Comparison of ENCODE assay signal across 9 cellular contexts in genomic region chr5:88785396-88786216, GRCh38.
DNase-seq lines count a peak whose midpoint lies in the region; ATAC-seq and TF ChIP-seq lines count a peak whose summit lies in the region.
"Had no signal": no experiment of that assay in that cellular context is flagged by ENCODE, and none has a peak within 500 bp of the region (broad histone marks: within the 10 kb centered on the region; RNA-seq: fewer than 3 reads in every experiment).

No MANE protein-coding gene starts in this region.

- no peaks in the 10 kb centered on the region for H3K36me3 Mint-ChIP-seq in activated T-cell treated with anti-CD3 and anti-CD28 coated beads, Interleukin-2, amount 50 U/mL, for 72 hours (ENCODE audit: insufficient read depth in 2 of 2)

- H3K27me3 ChIP-seq in HUES64 (ENCODE audit: insufficient read depth, low read length): no peaks in the 10 kb centered on the region

- intact Hi-C loops in left cardiac atrium (cut with DNase I): loop anchor here in 1 of 2 donors (5.0 to 10.0 kb wide), 2 partner anchors 42 to 99 kb away; partner anchors contain the start of gene MEF2C

- no peaks in the 10 kb centered on the region for H3K9me3 Mint-ChIP-seq in activated T-cell treated with anti-CD3 and anti-CD28 coated beads, Interleukin-2, amount 50 U/mL, for 72 hours

- H3K4me3 Mint-ChIP-seq in activated T-cell treated with anti-CD3 and anti-CD28 coated beads, Interleukin-2, amount 50 U/mL, for 72 hours: peak overlapping the region; percentile 47 to 71

- H3K4me3 ChIP-seq in HUES64 (ENCODE audit: low read length) (peak overlapping the region; percentile 16), retinal pigment epithelial cell (ENCODE audit: low read length) (peak overlapping the region; percentile 35)

- ATAC-seq in GM21619 (IDR thresholded peaks at IDR 0.05; ENCODE audit: unreplicated experiment): peak; percentile 60
- peak; percentile 86 for ATAC-seq in activated T-cell treated with anti-CD3 and anti-CD28 coated beads, Interleukin-2, amount 50 U/mL, for 72 hours (replicated peaks in 1 of 2)
- ATAC-seq in left cardiac atrium: peak; percentile 93 to 96

- H3K4me1 Mint-ChIP-seq in activated T-cell treated with anti-CD3 and anti-CD28 coated beads, Interleukin-2, amount 50 U/mL, for 72 hours (ENCODE audit: low read depth): peaks cover 18% of the 10 kb centered on the region

- peaks cover 33% of the 10 kb centered on the region for H3K4me1 ChIP-seq in HUES64 (ENCODE audit: insufficient read depth, low read length)

- H3K27me3 Mint-ChIP-seq in activated T-cell treated with anti-CD3 and anti-CD28 coated beads, Interleukin-2, amount 50 U/mL, for 72 hours (ENCODE audit: low read depth): peaks cover 20% of the 10 kb centered on the region

- H3K9me3 ChIP-seq in HUES64 (ENCODE audit: insufficient read depth, low read depth, low read length): no peaks in the 10 kb centered on the region

- DNase-seq in DMS79 (lab: John Stamatoyannopoulos, UW) (peak; percentile 50), left cardiac atrium (peak; percentile 25), retinal pigment epithelial cell (ENCODE audit: low read depth) (peak; percentile 89), GOT3 (lab: John Stamatoyannopoulos, UW) (no peak), NCI-H1092 treated with DMSO at 0.1 percent for 48 hours (lab: John Stamatoyannopoulos, UW) (no peak)
- peak in 1 of 2 donors; percentile 17 for DNase-seq in activated T-cell treated with anti-CD3 and anti-CD28 coated beads, Interleukin-2, amount 50 U/mL, for 72 hours

- WGBS in HUES64: 36% methylated on average over 4 of the region's 7 CpGs

- no peaks in the 10 kb centered on the region for H3K36me3 ChIP-seq in HUES64 (ENCODE audit: insufficient read depth, low read length)

- H3K27ac ChIP-seq in HUES64 (ENCODE audit: low read depth, low read length): peak overlapping the region; percentile 56
- H3K27ac ChIP-seq: VCaP had no signal

- TF ChIP-seq CTCF in retinal pigment epithelial cell (conservative IDR thresholded peaks at IDR 0.05; ENCODE audit: low read depth, low read length): no peak

- peak overlapping the region; percentile 63; the same call in 1 of the 2 replicates for H3K9ac ChIP-seq in HUES64 (ENCODE audit: low read depth, low read length)

- H3K27ac Mint-ChIP-seq in activated T-cell treated with anti-CD3 and anti-CD28 coated beads, Interleukin-2, amount 50 U/mL, for 72 hours: peak overlapping the region; percentile 42

Comparison
In these comparisons a context has a peak if more than half of its experiments do, and no peak if none do; other contexts are left out.
1. DNase-seq: peak in DMS79 (single experiment), left cardiac atrium (single experiment) and retinal pigment epithelial cell (single experiment); none in GOT3 (single experiment) and NCI-H1092 treated with DMSO at 0.1 percent for 48 hours (single experiment).
2. Peak in every context shown above with its lines, with median percentiles within 50 percentile points of each other: ATAC-seq.